In the genomic region with DNA sequence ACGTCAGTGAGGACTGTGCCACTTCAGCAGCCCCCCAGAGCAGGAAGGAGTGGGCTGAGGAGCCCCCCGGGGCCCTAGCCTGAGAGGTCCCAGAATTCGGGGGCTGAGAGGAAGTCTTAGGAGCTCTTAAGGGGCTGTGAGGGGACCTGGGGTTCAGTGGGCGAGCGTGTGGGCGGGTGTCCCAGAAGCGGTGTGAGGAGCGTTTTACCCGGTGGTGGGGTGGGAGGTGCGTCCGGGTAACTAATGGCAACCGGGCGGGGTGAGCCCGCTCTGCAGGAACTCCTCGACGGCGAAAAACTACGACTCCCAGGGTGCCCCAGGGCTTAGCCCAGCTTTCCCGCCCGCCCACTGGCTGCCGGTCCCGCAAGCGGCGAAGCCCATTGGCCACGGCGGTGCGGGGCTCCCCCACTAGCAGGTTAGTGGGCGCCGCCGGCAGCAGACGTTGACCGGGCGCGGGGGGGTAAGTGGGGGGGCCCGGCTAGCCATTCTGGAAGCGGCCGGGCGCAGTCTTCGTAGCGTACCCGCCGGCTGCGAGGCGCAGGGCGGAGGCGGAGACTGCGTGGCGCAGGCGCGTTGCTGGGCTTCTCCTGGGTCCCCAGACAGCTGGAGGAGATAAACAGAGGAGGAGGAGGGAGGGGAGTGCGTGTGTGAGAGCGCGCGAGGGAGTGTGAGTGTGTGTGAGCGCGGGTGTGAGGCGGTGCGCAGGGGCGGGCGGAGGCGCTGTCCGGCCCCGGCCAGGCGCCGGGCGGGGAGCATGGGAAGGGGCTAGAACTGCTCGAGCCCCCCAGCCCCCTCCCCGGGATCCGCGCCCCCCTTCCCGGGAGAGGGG, we compare ENCODE assay signal across 8 cellular contexts. TPM values are rescaled to one million over a fixed set of nuclear protein-coding genes. Genes with fewer than 3 reads are reported as not detected.
DNase-seq lines count a peak whose midpoint lies in the region; ATAC-seq and TF ChIP-seq lines count a peak whose summit lies in the region.

A gene with protein sequence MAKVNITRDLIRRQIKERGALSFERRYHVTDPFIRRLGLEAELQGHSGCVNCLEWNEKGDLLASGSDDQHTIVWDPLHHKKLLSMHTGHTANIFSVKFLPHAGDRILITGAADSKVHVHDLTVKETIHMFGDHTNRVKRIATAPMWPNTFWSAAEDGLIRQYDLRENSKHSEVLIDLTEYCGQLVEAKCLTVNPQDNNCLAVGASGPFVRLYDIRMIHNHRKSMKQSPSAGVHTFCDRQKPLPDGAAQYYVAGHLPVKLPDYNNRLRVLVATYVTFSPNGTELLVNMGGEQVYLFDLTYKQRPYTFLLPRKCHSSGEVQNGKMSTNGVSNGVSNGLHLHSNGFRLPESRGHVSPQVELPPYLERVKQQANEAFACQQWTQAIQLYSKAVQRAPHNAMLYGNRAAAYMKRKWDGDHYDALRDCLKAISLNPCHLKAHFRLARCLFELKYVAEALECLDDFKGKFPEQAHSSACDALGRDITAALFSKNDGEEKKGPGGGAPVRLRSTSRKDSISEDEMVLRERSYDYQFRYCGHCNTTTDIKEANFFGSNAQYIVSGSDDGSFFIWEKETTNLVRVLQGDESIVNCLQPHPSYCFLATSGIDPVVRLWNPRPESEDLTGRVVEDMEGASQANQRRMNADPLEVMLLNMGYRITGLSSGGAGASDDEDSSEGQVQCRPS (plus strand): TSS at position 579 of the 829 bp plus-strand sequence. CDS start 26,423 bp downstream, outside the sequence.

- peak within 1 kb of the TSS; percentile 73 for H2AFZ ChIP-seq in fibroblast of lung (ENCODE audit: low read length)

- intact Hi-C loops in activated T-helper 2 cell treated with anti-CD3 and anti-CD28 coated beads, Interferon-gamma antibody, Interleukin-2, Interleukin-4, amounts not matched to agents 10 μg/mL and 5 μg/mL and 100 μg/mL, durations not matched to agents 14 hours and 24 hours and 36 hours (cut with micrococcal nuclease), result loop anchor here (2.0 kb wide), 1 partner anchor 539 kb away; a partner anchor contains a TSS

- H3K9me3 Mint-ChIP-seq in activated T-helper 2 cell treated with anti-CD3 and anti-CD28 coated beads, Interferon-gamma antibody, Interleukin-2, Interleukin-4, amounts not matched to agents 10 μg/mL and 5 μg/mL and 100 μg/mL, durations not matched to agents 14 hours and 24 hours and 36 hours, result no peaks in the 10 kb centered on the region
- H3K9me3 Mint-ChIP-seq in naive thymus-derived CD8-positive, alpha-beta T cell, result peaks cover 0 to 1% (median 0%) of the 10 kb centered on the region in 9 donors

- no peaks in the 10 kb centered on the region for H4K20me1 ChIP-seq in fibroblast of lung (ENCODE audit: control insufficient read depth, extremely low read depth, insufficient read depth, low read length)

- peaks cover 27% of the 10 kb centered on the region for H3K4me1 Mint-ChIP-seq in activated T-helper 2 cell treated with anti-CD3 and anti-CD28 coated beads, Interferon-gamma antibody, Interleukin-2, Interleukin-4, amounts not matched to agents 10 μg/mL and 5 μg/mL and 100 μg/mL, durations not matched to agents 14 hours and 24 hours and 36 hours (ENCODE audit: low read depth)
- peaks cover 30 to 38% (median 35%) of the 10 kb centered on the region in 4 donors for H3K4me1 Mint-ChIP-seq in naive thymus-derived CD8-positive, alpha-beta T cell

- POLR2A ChIA-PET in naive thymus-derived CD8-positive, alpha-beta T cell (lab: Charles Lee), result interaction anchor here (0.6 to 1.3 kb wide), 13 partner anchors 10 to 1095 kb away, joined by 3 to 6 read pairs (median 4); a partner anchor contains a TSS

- no peaks in the 10 kb centered on the region for H3K9me3 ChIP-seq in RWPE2 (ENCODE audit: severe bottlenecking)
- H3K9me3 ChIP-seq in fibroblast of lung (ENCODE audit: control insufficient read depth, insufficient read depth, low read depth, low read length), result no peaks in the 10 kb centered on the region

- H3K27ac ChIP-seq in RWPE2 (ENCODE audit: poor library complexity, severe bottlenecking) (peak within 1 kb of the TSS; percentile 8), fibroblast of lung (ENCODE audit: insufficient read depth, low read length) (peak within 1 kb of the TSS; percentile 11)

- H3K36me3 Mint-ChIP-seq in activated T-helper 2 cell treated with anti-CD3 and anti-CD28 coated beads, Interferon-gamma antibody, Interleukin-2, Interleukin-4, amounts not matched to agents 10 μg/mL and 5 μg/mL and 100 μg/mL, durations not matched to agents 14 hours and 24 hours and 36 hours (ENCODE audit: low read depth), result peaks cover 3% of the 10 kb centered on the region
- H3K36me3 Mint-ChIP-seq in naive thymus-derived CD8-positive, alpha-beta T cell, result peaks cover 0 to 5% (median 0%) of the 10 kb centered on the region in 3 donors

- H3K4me3 ChIP-seq in RWPE2 (ENCODE audit: severe bottlenecking) (peak within 1 kb of the TSS; percentile 47), fibroblast of lung (replicated peaks in 1 of 4; ENCODE audit: control extremely low read depth in 1 of 4, insufficient read depth in 1 of 4, low read depth in 3 of 4, low read length in 4 of 4) (peak within 1 kb of the TSS; percentile 67 to 76 (median 72))

- H3K4me2 ChIP-seq in fibroblast of lung (ENCODE audit: extremely low read depth, insufficient read depth, low read length), result peak within 1 kb of the TSS; percentile 98

- peaks cover 4% of the 10 kb centered on the region for H3K79me2 ChIP-seq in fibroblast of lung (ENCODE audit: control insufficient read depth, insufficient read depth, low read length)

- H3K36me3 ChIP-seq in RWPE2 (ENCODE audit: low read depth), result no peaks in the 10 kb centered on the region
- no peaks in the 10 kb centered on the region for H3K36me3 ChIP-seq in fibroblast of lung (ENCODE audit: control insufficient read depth, insufficient read depth, low read length)

- no peaks in the 10 kb centered on the region for H3K27me3 Mint-ChIP-seq in activated T-helper 2 cell treated with anti-CD3 and anti-CD28 coated beads, Interferon-gamma antibody, Interleukin-2, Interleukin-4, amounts not matched to agents 10 μg/mL and 5 μg/mL and 100 μg/mL, durations not matched to agents 14 hours and 24 hours and 36 hours (ENCODE audit: low read depth)
- no peaks in the 10 kb centered on the region for H3K27me3 Mint-ChIP-seq in naive thymus-derived CD8-positive, alpha-beta T cell

- H3K9ac ChIP-seq in fibroblast of lung (ENCODE audit: insufficient read depth, low read length), result peak within 1 kb of the TSS; percentile 61

- H3K27me3 ChIP-seq in RWPE2 (ENCODE audit: insufficient read depth, poor library complexity, severe bottlenecking), result no peaks in the 10 kb centered on the region
- no peaks in the 10 kb centered on the region for H3K27me3 ChIP-seq in fibroblast of lung (ENCODE audit: control insufficient read depth, insufficient read depth, low read length)

- peak; percentile 97 for ATAC-seq in RWPE2 (ENCODE audit: low read depth)
- ATAC-seq in naive thymus-derived CD8-positive, alpha-beta T cell, result peak; percentile 91 to 93

- peak within 1 kb of the TSS; percentile 98 for H3K4me3 Mint-ChIP-seq in activated T-helper 2 cell treated with anti-CD3 and anti-CD28 coated beads, Interferon-gamma antibody, Interleukin-2, Interleukin-4, amounts not matched to agents 10 μg/mL and 5 μg/mL and 100 μg/mL, durations not matched to agents 14 hours and 24 hours and 36 hours (ENCODE audit: low read depth)
- peak within 1 kb of the TSS; percentile 89 to 100 (median 97) for H3K4me3 Mint-ChIP-seq in naive thymus-derived CD8-positive, alpha-beta T cell

- peak; percentile 98 for DNase-seq in EH (ENCODE audit: low read depth)
- peak; percentile 95 for DNase-seq in H4 (ENCODE audit: low spot score)
- DNase-seq in LoVo (ENCODE audit: low spot score), result peak; percentile 96
- DNase-seq in RWPE2 (ENCODE audit: low spot score), result peak; percentile 98
- peak; percentile 97 for DNase-seq in activated T-helper 2 cell treated with anti-CD3 and anti-CD28 coated beads, Interferon-gamma antibody, Interleukin-2, Interleukin-4, amounts not matched to agents 10 μg/mL and 5 μg/mL and 100 μg/mL, durations not matched to agents 14 hours and 24 hours and 36 hours (ENCODE audit: low spot score)
- peak; percentile 97 for DNase-seq in fibroblast of lung (ENCODE audit: low read depth in 2 of 2)
- DNase-seq in naive thymus-derived CD8-positive, alpha-beta T cell, result peak; percentile 94 to 98 (median 98)
- peak; percentile 96 to 98 (median 98) for DNase-seq in stimulated activated naive CD4-positive, alpha-beta T cell (lab: John Stamatoyannopoulos, UW)

- TF ChIP-seq CTCF in RWPE2 (IDR thresholded peaks at IDR 0.05; ENCODE audit: poor library complexity, severe bottlenecking), result no peak
- TF ChIP-seq CTCF in fibroblast of lung (conservative IDR thresholded peaks at IDR 0.05 in 1 of 2, IDR thresholded peaks at IDR 0.05 in 1 of 2; ENCODE audit: low read depth in 1 of 2, low read length in 2 of 2), result no peak

- H3K4me1 ChIP-seq in RWPE2 (ENCODE audit: insufficient read depth, poor library complexity, severe bottlenecking) (peaks cover 10% of the 10 kb centered on the region), fibroblast of lung (ENCODE audit: control insufficient read depth, extremely low read depth, insufficient read depth, low read length) (no peaks in the 10 kb centered on the region)

- peak within 1 kb of the TSS; percentile 96 for H3K27ac Mint-ChIP-seq in activated T-helper 2 cell treated with anti-CD3 and anti-CD28 coated beads, Interferon-gamma antibody, Interleukin-2, Interleukin-4, amounts not matched to agents 10 μg/mL and 5 μg/mL and 100 μg/mL, durations not matched to agents 14 hours and 24 hours and 36 hours
- peak within 1 kb of the TSS; percentile 83 to 98 (median 96) for H3K27ac Mint-ChIP-seq in naive thymus-derived CD8-positive, alpha-beta T cell

RNA-seq across cellular contexts. Expression of the gene that starts here (rescaled TPM):
- total RNA-seq in H4 (2014; rRNA removed; shearing (Covaris generic)), result 10.3 and 12.4 TPM in 2 replicates
- 22.3 and 22.4 TPM in 2 replicates for total RNA-seq in activated T-helper 2 cell treated with anti-CD3 and anti-CD28 coated beads, Interferon-gamma antibody, Interleukin-2, Interleukin-4, amounts not matched to agents 10 μg/mL and 5 μg/mL and 100 μg/mL, durations not matched to agents 14 hours and 24 hours and 36 hours
- 15.9 and 23.3 TPM in 2 replicates for total RNA-seq in fibroblast of lung
- polyA plus RNA-seq in fibroblast of lung, result 10.7 and 11.5 TPM in 2 replicates
- polyA plus RNA-seq in fibroblast of lung (2012), result 20.9 and 23.1 TPM in 2 replicates
- 46.2 and 58.6 TPM in 2 replicates for polyA minus RNA-seq in fibroblast of lung (ENCODE audit: low replicate concordance)
- total RNA-seq in naive thymus-derived CD8-positive, alpha-beta T cell, result 10 to 100 TPM; 57.4 to 58.2 TPM
- 1 to 10 TPM; 4.0 to 5.8 (median 5.6) TPM for polyA plus RNA-seq in naive thymus-derived CD8-positive, alpha-beta T cell

Comparison
In these comparisons a context has a peak if more than half of its experiments do, and no peak if none do; other contexts are left out.
1. Peak in every context shown above with its lines: DNase-seq, ATAC-seq, H3K4me3 ChIP-seq and H3K27ac ChIP-seq.